8 cellular contexts compared by ENCODE assay signal in genomic region chr7:23490357-23491131, GRCh38. TPM values are rescaled to one million over a fixed set of nuclear protein-coding genes. Genes with fewer than 3 reads are reported as not detected.
DNase-seq lines count a peak whose midpoint lies in the region; ATAC-seq and FAIRE-seq lines count a peak whose summit lies in the region.

No MANE protein-coding gene starts in this region.

- H3K9me3 ChIP-seq in iPS-15b (ENCODE audit: control insufficient read depth, insufficient read depth, low read length) (no peaks in the 10 kb centered on the region), small intestine (ENCODE audit: control insufficient read depth, low read depth) (no peaks in the 10 kb centered on the region)

- H3K36me3 ChIP-seq in iPS-15b (ENCODE audit: control insufficient read depth, insufficient read depth, low read length) (no peaks in the 10 kb centered on the region), small intestine (ENCODE audit: control insufficient read depth in 2 of 2, insufficient read depth in 2 of 2, low read length in 2 of 2) (no peaks in the 10 kb centered on the region)

- peak overlapping the region in 1 of 2 donors; percentile 32 for H3K27ac ChIP-seq in small intestine (ENCODE audit: low read depth in 1 of 2, low read length in 1 of 2)

- H3K4me1 ChIP-seq in iPS-15b (ENCODE audit: control insufficient read depth, insufficient read depth, low read length): no peaks in the 10 kb centered on the region
- H3K4me1 ChIP-seq in small intestine (ENCODE audit: control insufficient read depth in 2 of 2, insufficient read depth in 1 of 2, low read depth in 1 of 2, low read length in 1 of 2): no peaks in the 10 kb centered on the region

- peak; percentile 82 for ATAC-seq in HG02759 (IDR thresholded peaks at IDR 0.05; ENCODE audit: unreplicated experiment)

- H3K4me3 ChIP-seq in iPS-15b (ENCODE audit: low read depth, low read length) (peak overlapping the region; percentile 61), small intestine (ENCODE audit: low read depth in 1 of 2, low read length in 2 of 2) (peak overlapping the region; percentile 30 to 31)

- FAIRE-seq in small intestine (lab: Jason Lieb, UNC): no peak

- no peaks in the 10 kb centered on the region for H3K27me3 ChIP-seq in iPS-15b (ENCODE audit: control insufficient read depth, insufficient read depth, low read length)
- H3K27me3 ChIP-seq in small intestine (ENCODE audit: control insufficient read depth in 2 of 2, insufficient read depth in 2 of 2, low read length in 2 of 2): no peaks in the 10 kb centered on the region

- peak; percentile 28 to 76 (median 68) for DNase-seq in NCI-H1417 (lab: John Stamatoyannopoulos, UW)
- no peak for DNase-seq in NCI-H1417 treated with DMSO at 0.1 percent for 48 hours (lab: John Stamatoyannopoulos, UW)
- peak; percentile 53 for DNase-seq in SK-N-DZ (ENCODE audit: low spot score)
- DNase-seq in amniotic epithelial cell (ENCODE audit: low read depth): peak; percentile 29
- no peak for DNase-seq in small intestine
- DNase-seq in NCI-H524 treated with DMSO at 0.1 percent for 48 hours (lab: John Stamatoyannopoulos, UW): no peak

- no peak overlapping the region for H3K9ac ChIP-seq in iPS-15b (ENCODE audit: low read depth, low read length)

- 34 to 56% (median 51%) methylated on average over 54 to 56 of the region's 56 CpGs for WGBS in small intestine, 3 donors

RNA-seq across cellular contexts. Expression of gene IGF2BP3, which starts 20.3 kb away (rescaled TPM):
- 43.5 and 58.0 TPM in 2 replicates for polyA plus RNA-seq in SK-N-DZ (2014; cell fraction: cytosol; rRNA removed)
- polyA plus RNA-seq in SK-N-DZ (2014; cell fraction: nucleus; rRNA removed): 66.2 and 102 TPM in 2 replicates
- polyA plus RNA-seq in small intestine: under 1 TPM in 1 of 3 donors, not detected in 2; 0.75 TPM

RNA-seq across cellular contexts. Expression of gene TRA2A, which starts 41.2 kb away (rescaled TPM):
- polyA plus RNA-seq in SK-N-DZ (2014; cell fraction: cytosol; rRNA removed): 26.6 and 27.8 TPM in 2 replicates
- polyA plus RNA-seq in SK-N-DZ (2014; cell fraction: nucleus; rRNA removed): 60.7 and 204 TPM in 2 replicates
- 10 to 100 TPM; 35.4 to 49.6 (median 45.0) TPM for polyA plus RNA-seq in small intestine

Comparison
In these comparisons a context has a peak if more than half of its experiments do, and no peak if none do; other contexts are left out.
1. DNase-seq: peak in NCI-H1417 (3 of 3), SK-N-DZ (single experiment) and amniotic epithelial cell (single experiment); none in NCI-H1417 treated with DMSO at 0.1 percent for 48 hours (single experiment), small intestine (single experiment) and NCI-H524 treated with DMSO at 0.1 percent for 48 hours (single experiment).